ENCODE assay signal across 11 cellular contexts in genomic region chr10:119521443-119522204, GRCh38. TPM values are rescaled to one million over a fixed set of nuclear protein-coding genes. Genes with fewer than 3 reads are reported as not detected.
DNase-seq lines count a peak whose midpoint lies in the region; ATAC-seq and TF ChIP-seq lines count a peak whose summit lies in the region.
"Had no signal": no experiment of that assay in that cellular context is flagged by ENCODE, and none has a peak within 500 bp of the region (broad histone marks: within the 10 kb centered on the region; RNA-seq: fewer than 3 reads in every experiment).

No MANE protein-coding gene starts in this region.

- peaks cover 10% of the 10 kb centered on the region for H3K36me3 Mint-ChIP-seq in endothelial cell (ENCODE audit: low read depth, unreplicated experiment)

- intact Hi-C loops in thyroid gland (cut with DNase I): no loop called here
- intact Hi-C loops in Right ventricle myocardium superior (cut with DNase I): no loop called here

- H2BK12ac ChIP-seq in trophoblast cell (ENCODE audit: low read length): peak overlapping the region; percentile 32

- no peak overlapping the region for H2BK120ac ChIP-seq in trophoblast cell (ENCODE audit: insufficient read depth, low read length, poor library complexity)

- H3K27me3 ChIP-seq in trophoblast cell (ENCODE audit: insufficient read depth, low read length) (no peaks in the 10 kb centered on the region), thyroid gland (no peaks in the 10 kb centered on the region)

- no peak overlapping the region for H3K23ac ChIP-seq in trophoblast cell (ENCODE audit: low read length)

- ATAC-seq in Right ventricle myocardium superior (ENCODE audit: poor library complexity): no peak
- no peak for ATAC-seq in HG03342 (IDR thresholded peaks at IDR 0.05; ENCODE audit: unreplicated experiment)
- ATAC-seq: esophagus mucosa had no signal

- no peaks in the 10 kb centered on the region for H3K9me3 Mint-ChIP-seq in endothelial cell (ENCODE audit: unreplicated experiment)

- peaks cover 2% of the 10 kb centered on the region for H3K9me3 ChIP-seq in trophoblast cell (ENCODE audit: insufficient read depth, low read depth, low read length)
- no peaks in the 10 kb centered on the region for H3K9me3 ChIP-seq in thyroid gland

- H3K14ac ChIP-seq in trophoblast cell (ENCODE audit: low read length): no peak overlapping the region

- DNase-seq in GM03348 (ENCODE audit: low spot score) (peak; percentile 90), endothelial cell (ENCODE audit: low spot score) (no peak), trophoblast cell (peak; percentile 64 to 81), thyroid gland (no peak), Right ventricle myocardium superior (no peak), T1000 (lab: John Stamatoyannopoulos, UW) (no peak)
- DNase-seq: midbrain, NCI-H2029 treated with DMSO at 0.1 percent for 48 hours had no signal

- H3K4ac ChIP-seq in trophoblast cell (ENCODE audit: low read depth, low read length): no peak overlapping the region

- no peak overlapping the region for H4K8ac ChIP-seq in trophoblast cell (ENCODE audit: low read depth, low read length)

- no peak overlapping the region for H3K18ac ChIP-seq in trophoblast cell (ENCODE audit: low read length)

- no peak overlapping the region for H2AFZ ChIP-seq in trophoblast cell (ENCODE audit: insufficient read depth, low read length, poor library complexity)

- H3K4me3 Mint-ChIP-seq in endothelial cell (ENCODE audit: unreplicated experiment): no peak overlapping the region

- no CpG with 5 or more reads among the region's 6 CpGs for WGBS in trophoblast cell (ENCODE audit: extremely low coverage, insufficient coverage, insufficient read length)
- WGBS in thyroid gland, 2 donors: 84 to 87% methylated on average over 6 of the region's 6 CpGs

- H3K79me2 ChIP-seq in trophoblast cell (ENCODE audit: control insufficient read depth, insufficient read depth, low read length, poor library complexity): no peaks in the 10 kb centered on the region

- no peak for TF ChIP-seq CTCF in endothelial cell (IDR thresholded peaks at IDR 0.05; ENCODE audit: unreplicated experiment)
- TF ChIP-seq CTCF in thyroid gland (IDR thresholded peaks at IDR 0.05): no peak

- no peak overlapping the region for H2BK5ac ChIP-seq in trophoblast cell (ENCODE audit: low read depth, low read length, poor library complexity)

- H4K12ac ChIP-seq in trophoblast cell (ENCODE audit: low read depth, low read length): no peak overlapping the region

- H4K91ac ChIP-seq in trophoblast cell (ENCODE audit: low read depth, low read length): no peak overlapping the region

- no peak overlapping the region for H2AK5ac ChIP-seq in trophoblast cell (ENCODE audit: low read length)

- peaks cover 41% of the 10 kb centered on the region for H3K4me1 Mint-ChIP-seq in endothelial cell (ENCODE audit: unreplicated experiment)

- H3K9ac ChIP-seq in trophoblast cell (ENCODE audit: low read length): no peak overlapping the region

- no peak overlapping the region for H3K4me2 ChIP-seq in trophoblast cell (ENCODE audit: low read length)

- H3K27ac Mint-ChIP-seq in endothelial cell (ENCODE audit: unreplicated experiment): peak overlapping the region; percentile 5

- peaks cover 10% of the 10 kb centered on the region for H3K27me3 Mint-ChIP-seq in endothelial cell (ENCODE audit: unreplicated experiment)

- H3K36me3 ChIP-seq in trophoblast cell (ENCODE audit: control insufficient read depth in 1 of 2, insufficient read depth in 2 of 2, low read length in 2 of 2) (no peaks in the 10 kb centered on the region), thyroid gland (no peaks in the 10 kb centered on the region)

- H3K27ac ChIP-seq in trophoblast cell (ENCODE audit: low read depth, low read length) (peak overlapping the region; percentile 0), thyroid gland (no peak overlapping the region)

- H3K79me1 ChIP-seq in trophoblast cell (ENCODE audit: low read length): peaks cover 5% of the 10 kb centered on the region

- peaks cover 21 to 26% of the 10 kb centered on the region in 2 experiments for H3K4me1 ChIP-seq in trophoblast cell (ENCODE audit: control insufficient read depth in 1 of 2, insufficient read depth in 2 of 2, low read length in 2 of 2)
- peaks cover 9 to 16% of the 10 kb centered on the region in 2 donors for H3K4me1 ChIP-seq in thyroid gland

- H3K4me3 ChIP-seq in trophoblast cell (ENCODE audit: low read depth, low read length): no peak overlapping the region
- H3K4me3 ChIP-seq in thyroid gland (replicated peaks in 1 of 3): no peak overlapping the region

- no peak for TF ChIP-seq POLR2A in thyroid gland (IDR thresholded peaks at IDR 0.05)

TF ChIP-seq in PFSK-1, 5 proteins besides CTCF, POLR2A, EP300 and RAD21:
- TF ChIP-seq SIN3A (IDR thresholded peaks at IDR 0.05; ENCODE audit: borderline replicate concordance, insufficient read depth, low read length) (peak; percentile 44; the same call in 1 of the 2 replicates), FOXP2 (optimal IDR thresholded peaks at IDR 0.05; ENCODE audit: borderline replicate concordance, extremely low read depth, extremely low read length, insufficient read depth) (no peak)

RNA-seq across cellular contexts. Expression of gene RGS10, which starts 20.9 kb away (rescaled TPM):
- polyA plus RNA-seq in PFSK-1 (2012; ENCODE audit: insufficient read length, low read depth): 24.5 TPM
- total RNA-seq in endothelial cell (ENCODE audit: unreplicated experiment) (20.0 TPM), thyroid gland (10 to 100 TPM; 21.4 to 97.6 (median 35.5) TPM), Right ventricle myocardium superior (4.8 TPM)
- 10.5 and 10.7 TPM in 2 replicates for polyA plus RNA-seq in trophoblast cell (2013)

Comparison
In these comparisons a context has a peak if more than half of its experiments do, and no peak if none do; other contexts are left out.
1. DNase-seq: peak in GM03348 (single experiment) and trophoblast cell (2 of 2); none in endothelial cell (single experiment), thyroid gland (0 of 2), Right ventricle myocardium superior (single experiment) and T1000 (single experiment).